16 cellular contexts compared by ENCODE assay signal in genomic region chr1:147516157-147516917, GRCh38. TPM values are rescaled to one million over a fixed set of nuclear protein-coding genes. Genes with fewer than 3 reads are reported as not detected.
DNase-seq lines count a peak whose midpoint lies in the region; ATAC-seq and TF ChIP-seq lines count a peak whose summit lies in the region.
"Had no signal": no experiment of that assay in that cellular context is flagged by ENCODE, and none has a peak within 500 bp of the region (broad histone marks: within the 10 kb centered on the region; RNA-seq: fewer than 3 reads in every experiment).

No MANE protein-coding gene starts in this region.

- peaks cover 23% of the 10 kb centered on the region for H3K4me1 Mint-ChIP-seq in Calu3 (ENCODE audit: low read depth, unreplicated experiment)
- H3K4me1 Mint-ChIP-seq: CD14-positive monocyte had no signal

- H3K27ac Mint-ChIP-seq in Calu3 (ENCODE audit: unreplicated experiment) = peak overlapping the region; percentile 4
- H3K27ac Mint-ChIP-seq: activated CD4-positive, alpha-beta memory T cell treated with anti-CD3 and anti-CD28 coated beads for 36 hours; CD14-positive monocyte; H9 had no signal

- no peak for TF ChIP-seq POLR2A in prostate gland (IDR thresholded peaks at IDR 0.05)

- peak overlapping the region; percentile 3; the same call in 1 of the 2 replicates for H2AFZ ChIP-seq in KMS-11 (ENCODE audit: low read depth)

- H3K9ac ChIP-seq in KMS-11 = no peak overlapping the region

- H3K4me3 ChIP-seq in KMS-11 (IDR thresholded peaks at IDR 0.05; ENCODE audit: insufficient read depth, low read depth, low read length) = no peak overlapping the region
- no peak overlapping the region for H3K4me3 ChIP-seq in right cardiac atrium (ENCODE audit: low read length)
- no peak overlapping the region for H3K4me3 ChIP-seq in prostate gland

- CTCF ChIA-PET in Calu3 (lab: Charles Lee) = interaction anchor here (0.6 to 2.0 kb wide), 9 partner anchors 9 to 199 kb away, joined by 3 to 10 read pairs (median 5); partner anchors contain the start of gene BCL9

- no TSS peak for BruUV-seq in Calu3 (replicated peaks; lab: Mats Ljungman, UMichigan)

- no peak overlapping the region for H3K27ac ChIP-seq in KMS-11
- H3K27ac ChIP-seq in right cardiac atrium (ENCODE audit: low read length) = no peak overlapping the region
- peak overlapping the region; percentile 49 to 67 for H3K27ac ChIP-seq in prostate gland

- no peaks in the 10 kb centered on the region for H3K4me1 ChIP-seq in KMS-11 (ENCODE audit: low read depth, poor library complexity, severe bottlenecking)
- no peaks in the 10 kb centered on the region for H3K4me1 ChIP-seq in right cardiac atrium (ENCODE audit: control insufficient read depth, insufficient read depth, low read length)
- peaks cover 5% of the 10 kb centered on the region for H3K4me1 ChIP-seq in prostate gland (replicated peaks)

- no peaks in the 10 kb centered on the region for H3K79me2 ChIP-seq in KMS-11 (ENCODE audit: insufficient read depth, low read depth)

- H3K9me3 ChIP-seq in right cardiac atrium (ENCODE audit: control insufficient read depth, low read length) (no peaks in the 10 kb centered on the region), prostate gland (no peaks in the 10 kb centered on the region)

- H3K36me3 ChIP-seq in KMS-11 (ENCODE audit: insufficient read depth) (no peaks in the 10 kb centered on the region), prostate gland (no peaks in the 10 kb centered on the region)

- H4K20me1 ChIP-seq in KMS-11 (ENCODE audit: insufficient read depth) = no peaks in the 10 kb centered on the region

- TF ChIP-seq CTCF in Calu3 (IDR thresholded peaks at IDR 0.05; ENCODE audit: unreplicated experiment) = no peak
- no peak for TF ChIP-seq CTCF in KMS-11 (conservative IDR thresholded peaks at IDR 0.05; ENCODE audit: low read depth, low read length)
- TF ChIP-seq CTCF in prostate gland (IDR thresholded peaks at IDR 0.05) = no peak

- H3K4me3 Mint-ChIP-seq in Calu3 (ENCODE audit: low read depth, unreplicated experiment) = no peak overlapping the region
- H3K4me3 Mint-ChIP-seq: activated CD4-positive, alpha-beta memory T cell treated with anti-CD3 and anti-CD28 coated beads for 36 hours; brain; CD14-positive monocyte; H9 had no signal

- DNase-seq in Calu3 (no peak), right cardiac atrium (no peak), prostate gland (ENCODE audit: low spot score) (no peak), NCI-H1417 (lab: John Stamatoyannopoulos, UW) (no peak), pons (ENCODE audit: low spot score) (no peak), NCI-H2081 (lab: John Stamatoyannopoulos, UW) (no peak)
- DNase-seq: activated CD4-positive, alpha-beta memory T cell treated with anti-CD3 and anti-CD28 coated beads for 36 hours; activated CD4-positive, CD25-positive, alpha-beta regulatory T cell; activated gamma-delta T cell treated with Interleukin-2 at 50 U/mL for 16 hours; effector memory CD4-positive, alpha-beta T cell; posterior cingulate gyrus; substantia nigra had no signal

- H3K27me3 ChIP-seq in KMS-11 (ENCODE audit: insufficient read depth, low read depth) = no peaks in the 10 kb centered on the region
- H3K27me3 ChIP-seq in right cardiac atrium (ENCODE audit: control insufficient read depth, insufficient read depth) = no peaks in the 10 kb centered on the region
- H3K27me3 ChIP-seq in prostate gland (replicated peaks; ENCODE audit: insufficient read depth) = no peaks in the 10 kb centered on the region

- peak; percentile 36 to 94 for ATAC-seq in right cardiac atrium

- peaks cover 8% of the 10 kb centered on the region for H3K9me3 Mint-ChIP-seq in Calu3 (ENCODE audit: low read depth, unreplicated experiment)

- intact Hi-C loops in Calu3 (cut with micrococcal nuclease; ENCODE audit: unreplicated experiment) = loop anchor here (5.0 kb wide), 1 partner anchor 126 kb away; no protein-coding TSS in a partner anchor
- intact Hi-C loops in right cardiac atrium (cut with DNase I) = loop anchor here in 1 of 4 donors (10.0 kb wide), 1 partner anchor 62 kb away; no protein-coding TSS in a partner anchor
- intact Hi-C loops in prostate gland (cut with DNase I) = no loop called here

- no peak overlapping the region for H3K4me2 ChIP-seq in KMS-11

- no peaks in the 10 kb centered on the region for H3K36me3 Mint-ChIP-seq in Calu3 (ENCODE audit: insufficient read depth, unreplicated experiment)
- H3K36me3 Mint-ChIP-seq: activated CD4-positive, alpha-beta memory T cell treated with anti-CD3 and anti-CD28 coated beads for 36 hours; brain; CD14-positive monocyte had no signal

- WGBS in right cardiac atrium = 59% methylated on average over 4 of the region's 4 CpGs
- WGBS in prostate gland = 84% methylated on average over 4 of the region's 4 CpGs

- no peaks in the 10 kb centered on the region for H3K27me3 Mint-ChIP-seq in Calu3 (ENCODE audit: unreplicated experiment)
- H3K27me3 Mint-ChIP-seq: brain had no signal

RNA-seq across cellular contexts. Expression of gene BCL9, which starts 25.0 kb away (rescaled TPM):
- 24.4 and 25.5 TPM in 2 replicates for total RNA-seq in Calu3 (2022)
- 10 to 100 TPM; 16.9 to 23.8 (median 20.6) TPM for total RNA-seq in right cardiac atrium
- 8.7 TPM for polyA plus RNA-seq in right cardiac atrium
- 10 to 100 TPM; 28.2 to 32.0 TPM for total RNA-seq in prostate gland

Comparison
In these comparisons a context has a peak if more than half of its experiments do, and no peak if none do; other contexts are left out.
1. H3K27ac ChIP-seq: peak in prostate gland (2 of 2); none in KMS-11 (single experiment) and right cardiac atrium (single experiment).